32 cellular contexts compared by ENCODE assay signal in the genomic region with DNA sequence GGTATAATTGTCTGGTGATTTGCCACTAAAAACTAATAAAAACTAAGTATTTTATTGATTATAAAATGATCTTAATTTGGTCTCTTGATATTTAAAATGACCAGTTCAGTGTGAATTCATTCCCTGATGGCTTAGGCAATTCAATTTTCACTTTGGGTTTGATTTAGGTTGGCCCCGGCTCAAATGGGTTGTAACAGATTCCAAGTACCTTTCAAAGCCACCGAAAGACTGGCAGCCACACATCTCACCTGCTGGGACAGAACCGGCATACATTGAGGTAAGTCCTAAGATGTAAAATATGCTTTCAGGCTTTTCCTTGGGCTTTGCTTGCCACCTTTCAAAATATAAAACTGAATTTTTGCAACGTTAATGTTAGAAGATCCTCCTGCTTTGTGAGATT.
"Had no signal": no experiment of that assay in that cellular context is flagged by ENCODE, and none has a peak within 500 bp of the region (broad histone marks: within the 10 kb centered on the region; RNA-seq: fewer than 3 reads in every experiment).

No MANE protein-coding gene starts in this region.

- H3K9me3 Mint-ChIP-seq: activated CD8-positive, alpha-beta T cell treated with anti-CD3 and anti-CD28 coated beads for 36 hours; activated naive CD4-positive, alpha-beta T cell treated with anti-CD3 and anti-CD28 coated beads, Interleukin-2, amount 10 ng/mL, durations not matched to agents 7 days and 5 days; activated naive CD8-positive, alpha-beta T cell treated with anti-CD3 and anti-CD28 coated beads, Interleukin-2, amount 50 U/mL, for 24 hours; activated T-helper 1 cell treated with anti-CD3 and anti-CD28 coated beads, Interleukin-12 subunit alpha, Interleukin-12 subunit beta, Interleukin-2, Interleukin-4 antibody, amounts not matched to agents 30 ng/mL and 10 ng/mL and 1 ng/mL, durations not matched to agents 14 hours and 24 hours and 36 hours had no signal

- H3K4me1 Mint-ChIP-seq: activated naive CD4-positive, alpha-beta T cell treated with anti-CD3 and anti-CD28 coated beads, Interleukin-2, amount 10 ng/mL, durations not matched to agents 7 days and 5 days; activated naive CD8-positive, alpha-beta T cell treated with anti-CD3 and anti-CD28 coated beads, Interleukin-2, amount 50 U/mL, for 24 hours had no signal

- DNase-seq: activated CD4-positive, alpha-beta T cell treated with anti-CD3 and anti-CD28 coated beads for 1 hour; activated CD4-positive, alpha-beta T cell treated with anti-CD3 and anti-CD28 coated beads for 48 hours; activated CD4-positive, CD25-positive, alpha-beta regulatory T cell; activated CD8-positive, alpha-beta T cell treated with anti-CD3 and anti-CD28 coated beads for 36 hours; activated gamma-delta T cell treated with Interleukin-2 at 50 U/mL for 16 hours; activated naive CD4-positive, alpha-beta T cell treated with anti-CD3 and anti-CD28 coated beads, Interleukin-2, amount 10 ng/mL, durations not matched to agents 7 days and 5 days; activated naive CD8-positive, alpha-beta T cell treated with anti-CD3 and anti-CD28 coated beads, Interleukin-2, amount 50 U/mL, for 24 hours; activated T-cell treated with anti-CD3 and anti-CD28 coated beads, Interleukin-2, amount 50 U/mL, for 1 hour; anterior cingulate cortex; brain microvascular endothelial cell; central memory CD4-positive, alpha-beta T cell; MM.1S; MV-4-11; NCI-H1092; NCI-H1436 treated with DMSO at 0.1 percent for 48 hours; NCI-H1694 treated with DMSO at 0.1 percent for 48 hours; NCI-H2029; NCI-H2171 treated with DMSO at 0.1 percent for 48 hours; NCI-H2227 treated with DMSO at 0.1 percent for 48 hours; NCI-H446; NCI-H510A treated with DMSO at 0.1 percent for 48 hours; NCI-H526 treated with DMSO at 0.1 percent for 48 hours; NCI-H774; SHP77; SJCRH30; T1000 had no signal

- H3K27ac ChIP-seq: brain microvascular endothelial cell, KMS-11, SJCRH30, SK-N-MC, WERI-Rb-1 had no signal

- H3K4me3 ChIP-seq: SJCRH30, SK-N-MC had no signal

- ATAC-seq: activated CD8-positive, alpha-beta T cell treated with anti-CD3 and anti-CD28 coated beads for 36 hours; activated naive CD8-positive, alpha-beta T cell treated with anti-CD3 and anti-CD28 coated beads, Interleukin-2, amount 50 U/mL, for 24 hours; Panc1 had no signal

- H3K27me3 ChIP-seq: brain microvascular endothelial cell, SJCRH30 had no signal

- H3K36me3 ChIP-seq: SJCRH30 had no signal

- H3K27me3 Mint-ChIP-seq: activated CD8-positive, alpha-beta T cell treated with anti-CD3 and anti-CD28 coated beads for 36 hours; activated naive CD4-positive, alpha-beta T cell treated with anti-CD3 and anti-CD28 coated beads, Interleukin-2, amount 10 ng/mL, durations not matched to agents 7 days and 5 days; activated naive CD8-positive, alpha-beta T cell; activated naive CD8-positive, alpha-beta T cell treated with anti-CD3 and anti-CD28 coated beads, Interleukin-2, amount 50 U/mL, for 24 hours had no signal

- H3K27ac Mint-ChIP-seq: activated CD8-positive, alpha-beta T cell treated with anti-CD3 and anti-CD28 coated beads for 36 hours; activated naive CD4-positive, alpha-beta T cell treated with anti-CD3 and anti-CD28 coated beads, Interleukin-2, amount 10 ng/mL, durations not matched to agents 7 days and 5 days; activated naive CD8-positive, alpha-beta T cell; activated T-helper 1 cell treated with anti-CD3 and anti-CD28 coated beads, Interleukin-12 subunit alpha, Interleukin-12 subunit beta, Interleukin-2, Interleukin-4 antibody, amounts not matched to agents 30 ng/mL and 10 ng/mL and 1 ng/mL, durations not matched to agents 14 hours and 24 hours and 36 hours had no signal

- H3K9me3 ChIP-seq: SJCRH30 had no signal

- H3K4me3 Mint-ChIP-seq: activated CD8-positive, alpha-beta T cell treated with anti-CD3 and anti-CD28 coated beads for 36 hours; activated naive CD4-positive, alpha-beta T cell treated with anti-CD3 and anti-CD28 coated beads, Interleukin-2, amount 10 ng/mL, durations not matched to agents 7 days and 5 days; activated naive CD8-positive, alpha-beta T cell; activated naive CD8-positive, alpha-beta T cell treated with anti-CD3 and anti-CD28 coated beads, Interleukin-2, amount 50 U/mL, for 24 hours; activated T-helper 1 cell treated with anti-CD3 and anti-CD28 coated beads, Interleukin-12 subunit alpha, Interleukin-12 subunit beta, Interleukin-2, Interleukin-4 antibody, amounts not matched to agents 30 ng/mL and 10 ng/mL and 1 ng/mL, durations not matched to agents 14 hours and 24 hours and 36 hours had no signal
